16 cellular contexts compared by ENCODE assay signal in the genomic region with DNA sequence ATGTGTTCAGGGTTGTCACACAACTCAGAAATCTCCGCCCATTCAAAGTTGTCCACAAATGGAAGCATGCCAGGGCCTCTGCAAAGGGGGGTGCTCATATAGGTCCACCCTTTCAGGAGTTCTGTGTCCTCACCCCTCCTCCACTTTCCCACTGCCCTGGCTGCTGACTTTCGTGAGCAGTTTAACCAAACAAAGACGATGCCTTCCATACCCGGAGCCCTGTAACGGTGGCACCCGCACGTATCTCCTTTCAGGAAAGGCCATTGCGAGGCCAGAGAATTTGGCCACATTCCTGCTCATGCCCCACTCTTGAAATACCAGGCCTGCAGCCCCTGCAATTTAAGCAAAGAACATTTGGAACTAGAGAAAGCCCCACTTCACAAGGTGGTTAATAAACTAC. TPM values are rescaled to one million over a fixed set of nuclear protein-coding genes. Genes with fewer than 3 reads are reported as not detected.
DNase-seq lines count a peak whose midpoint lies in the region; ATAC-seq and TF ChIP-seq lines count a peak whose summit lies in the region.
"Had no signal": no experiment of that assay in that cellular context is flagged by ENCODE, and none has a peak within 500 bp of the region (broad histone marks: within the 10 kb centered on the region; RNA-seq: fewer than 3 reads in every experiment).

No MANE protein-coding gene starts in this region.

- peaks cover 70% of the 10 kb centered on the region for H3K27me3 Mint-ChIP-seq in brain

- DNase-seq in AG10803 (ENCODE audit: low read depth): peak; percentile 38
- peak in 1 of 2 donors; percentile 46 for DNase-seq in left colon
- no peak for DNase-seq in spleen
- no peak for DNase-seq in left lung
- DNase-seq: activated CD4-positive, alpha-beta T cell treated with anti-CD3 and anti-CD28 coated beads for 4 hours; cerebellar nuclear complex; stimulated activated CD4-positive, alpha-beta T cell treated with anti-CD3 and anti-CD28 coated beads, Interleukin-1b, Interleukin-23, amount 100 ng/mL, for 48 hours; stimulated activated CD8-positive, alpha-beta memory T cell treated with anti-CD3 and anti-CD28 coated beads, Interleukin-4, amount 100 ng/mL, for 48 hours had no signal

- no peaks in the 10 kb centered on the region for H3K9me3 ChIP-seq in spleen
- H3K9me3 ChIP-seq in left lung: no peaks in the 10 kb centered on the region
- H3K9me3 ChIP-seq: HAP-1 had no signal

- intact Hi-C loops in left colon (cut with DNase I, micrococcal nuclease): no loop called here
- intact Hi-C loops in spleen (cut with DNase I; ENCODE audit: low total_unique reads): no loop called here
- intact Hi-C loops in left lung (cut with DNase I): no loop called here

- no peaks in the 10 kb centered on the region for H3K36me3 Mint-ChIP-seq in brain

- no peak for TF ChIP-seq CTCF in AG10803 (conservative IDR thresholded peaks at IDR 0.05; ENCODE audit: low read length)
- TF ChIP-seq CTCF in brain (conservative IDR thresholded peaks at IDR 0.05): no peak
- TF ChIP-seq CTCF in spleen (IDR thresholded peaks at IDR 0.05 in 8 of 11, conservative IDR thresholded peaks at IDR 0.05 in 3 of 11): no peak
- TF ChIP-seq CTCF in left lung (IDR thresholded peaks at IDR 0.05): no peak

- TF ChIP-seq POLR2A in spleen (IDR thresholded peaks at IDR 0.05): no peak

- ATAC-seq in left colon (peak; percentile 34), HG03521 (IDR thresholded peaks at IDR 0.05; ENCODE audit: unreplicated experiment) (no peak), GM18498 (IDR thresholded peaks at IDR 0.05; ENCODE audit: unreplicated experiment) (no peak), left lung (no peak), GM18858 (IDR thresholded peaks at IDR 0.05; ENCODE audit: unreplicated experiment) (no peak)

- H3K4me3 Mint-ChIP-seq in brain: peak overlapping the region in 3 of 5 experiments; percentile 39 to 62 (median 49)
- H3K4me3 Mint-ChIP-seq: IgD-negative memory B cell had no signal

- peaks cover 43% of the 10 kb centered on the region for H3K4me1 Mint-ChIP-seq in brain
- H3K4me1 Mint-ChIP-seq: IgD-negative memory B cell had no signal

- H3K27ac Mint-ChIP-seq in brain: peak overlapping the region in 2 of 5 experiments; percentile 34 to 77
- H3K27ac Mint-ChIP-seq: IgD-negative memory B cell had no signal

- H3K4me3 ChIP-seq in AG10803 (ENCODE audit: low read length): peak overlapping the region; percentile 62
- peak overlapping the region in 5 of 8 donors; percentile 23 to 66 (median 43) for H3K4me3 ChIP-seq in spleen
- H3K4me3 ChIP-seq in left lung: no peak overlapping the region
- H3K4me3 ChIP-seq: HAP-1 had no signal

- H3K27ac ChIP-seq in spleen (peak overlapping the region; percentile 23 to 93 (median 85)), left lung (no peak overlapping the region)
- H3K27ac ChIP-seq: epithelial cell of prostate had no signal

- 68 to 88% (median 75%) methylated on average over 8 of the region's 8 CpGs for WGBS in spleen, 5 donors

- H3K9me3 Mint-ChIP-seq in brain: peaks cover 0 to 6% (median 0%) of the 10 kb centered on the region in 5 experiments
- H3K9me3 Mint-ChIP-seq: IgD-negative memory B cell had no signal

- H3K27me3 ChIP-seq in spleen (replicated peaks in 1 of 7) (peaks cover 0 to 33% (median 11%) of the 10 kb centered on the region in 7 donors), left lung (peaks cover 10 to 46% of the 10 kb centered on the region in 2 donors)

- H3K4me1 ChIP-seq in spleen (peaks cover 0 to 39% (median 3%) of the 10 kb centered on the region in 6 donors), left lung (no peaks in the 10 kb centered on the region)
- H3K4me1 ChIP-seq: HAP-1, parathyroid adenoma had no signal

- H3K36me3 ChIP-seq in spleen (no peaks in the 10 kb centered on the region), left lung (no peaks in the 10 kb centered on the region)
- H3K36me3 ChIP-seq: HAP-1 had no signal

RNA-seq across cellular contexts. Expression of gene CPXM2, which starts 1.4 kb away (rescaled TPM):
- polyA plus RNA-seq in brain (ENCODE audit: insufficient read depth, low read depth, low replicate concordance): 1.6 TPM
- total RNA-seq in left colon: 10 to 100 TPM in 1 of 2 donors, 1 to 10 TPM in 1; 2.3 to 11.6 TPM
- total RNA-seq in spleen: 10 to 100 TPM; 20.8 to 38.2 (median 22.2) TPM
- polyA plus RNA-seq in spleen: 1 to 10 TPM; 3.7 to 7.0 (median 3.7) TPM
- total RNA-seq in left lung: 1 to 10 TPM; 1.5 to 6.5 TPM
- polyA plus RNA-seq: IgD-negative memory B cell had no signal

Comparison
In these comparisons a context has a peak if more than half of its experiments do, and no peak if none do; other contexts are left out.
1. H3K4me3 ChIP-seq: peak in AG10803 (single experiment) and spleen (5 of 8); none in left lung (0 of 2).
2. H3K27ac ChIP-seq: peak in spleen (8 of 8); none in left lung (0 of 2).